In the genomic region with DNA sequence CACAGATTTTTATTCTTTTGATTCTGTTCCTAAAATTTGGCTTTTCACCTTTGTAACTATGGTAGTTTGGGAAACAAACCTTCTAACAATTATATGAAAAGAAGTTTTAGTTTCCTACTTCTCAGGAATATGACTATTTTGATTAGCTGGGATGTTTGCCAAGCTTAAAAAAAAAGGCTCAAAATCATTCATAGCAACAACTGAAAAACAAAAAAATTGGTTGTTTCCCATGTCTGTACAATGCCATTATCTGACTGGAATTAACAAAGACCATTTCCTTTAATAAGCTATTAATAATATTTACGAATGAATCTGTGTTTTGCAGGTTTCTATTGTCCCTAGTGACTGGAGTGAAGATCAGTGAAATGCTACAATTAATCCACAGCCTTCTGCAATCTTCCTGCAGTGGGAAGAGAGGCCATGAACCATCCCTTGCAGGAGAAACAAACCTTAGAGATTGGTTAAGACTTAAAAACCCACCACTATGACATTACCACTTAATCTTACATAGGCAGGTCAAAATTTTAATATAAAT, we compare ENCODE assay signal across 2 cellular contexts.
TF ChIP-seq lines count a peak whose summit lies in the region.

No MANE protein-coding gene starts in this region.

TF ChIP-seq in endothelial cell of umbilical vein, 7 proteins besides CTCF, POLR2A, EP300 and RAD21 (continued from another document):
- TF ChIP-seq GATA2 (IDR thresholded peaks at IDR 0.05; ENCODE audit: insufficient read depth, insufficient read length, low read depth, low read length) (no peak), EZH2 (IDR thresholded peaks at IDR 0.05; ENCODE audit: borderline replicate concordance, low read depth, low read length, severe bottlenecking) (no peak), POLR2AphosphoS5 (IDR thresholded peaks at IDR 0.05; ENCODE audit: insufficient read depth, low read depth, low read length) (no peak), MYC (IDR thresholded peaks at IDR 0.05; ENCODE audit: low read depth, low read length) (no peak)
TF ChIP-seq in endothelial cell of umbilical vein: peak in this region for 0.

TF ChIP-seq in HEK293T, 16 proteins besides CTCF, POLR2A, EP300 and RAD21 (continued from another document):
- TF ChIP-seq, protein P1, sequence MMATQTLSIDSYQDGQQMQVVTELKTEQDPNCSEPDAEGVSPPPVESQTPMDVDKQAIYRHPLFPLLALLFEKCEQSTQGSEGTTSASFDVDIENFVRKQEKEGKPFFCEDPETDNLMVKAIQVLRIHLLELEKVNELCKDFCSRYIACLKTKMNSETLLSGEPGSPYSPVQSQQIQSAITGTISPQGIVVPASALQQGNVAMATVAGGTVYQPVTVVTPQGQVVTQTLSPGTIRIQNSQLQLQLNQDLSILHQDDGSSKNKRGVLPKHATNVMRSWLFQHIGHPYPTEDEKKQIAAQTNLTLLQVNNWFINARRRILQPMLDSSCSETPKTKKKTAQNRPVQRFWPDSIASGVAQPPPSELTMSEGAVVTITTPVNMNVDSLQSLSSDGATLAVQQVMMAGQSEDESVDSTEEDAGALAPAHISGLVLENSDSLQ (IDR thresholded peaks at IDR 0.05), result no peak
- TF ChIP-seq SUZ12 (IDR thresholded peaks at IDR 0.05) (no peak), SP1 (IDR thresholded peaks at IDR 0.05) (no peak), TARDBP (IDR thresholded peaks at IDR 0.05) (no peak), CTBP1 (IDR thresholded peaks at IDR 0.05; ENCODE audit: borderline replicate concordance) (no peak), ZNF384 (IDR thresholded peaks at IDR 0.05) (no peak), ARNT (IDR thresholded peaks at IDR 0.05) (no peak)
